In genomic region chr1:12143631-12144155, GRCh38 we compare ENCODE assay signal across 10 cellular contexts. TPM values are rescaled to one million over a fixed set of nuclear protein-coding genes. Genes with fewer than 3 reads are reported as not detected.
DNase-seq lines count a peak whose midpoint lies in the region; ATAC-seq, FAIRE-seq and TF ChIP-seq lines count a peak whose summit lies in the region.
"Had no signal": no experiment of that assay in that cellular context is flagged by ENCODE, and none has a peak within 500 bp of the region (broad histone marks: within the 10 kb centered on the region; RNA-seq: fewer than 3 reads in every experiment).

No MANE protein-coding gene starts in this region.

- peak in 1 of 7 experiments; percentile 32 for DNase-seq in CD8-positive, alpha-beta T cell
- DNase-seq in HPDE6-E6E7 (ENCODE audit: extremely low spot score) (peak; percentile 97), fibroblast of villous mesenchyme (ENCODE audit: low read depth) (peak; percentile 100), pancreas (peak in 3 of 6 donors; percentile 15 to 72 (median 26)), D721Med (ENCODE audit: insufficient read length, low spot score) (no peak)
- DNase-seq in activated CD8-positive, alpha-beta T cell treated with anti-CD3 and anti-CD28 coated beads, Interleukin-2, amount 10 ng/mL, durations not matched to agents 7 days and 5 days = no peak

- WGBS in pancreas, 2 donors = 52 to 56% methylated on average over 17 of the region's 17 CpGs

- H3K4me1 ChIP-seq in CD8-positive, alpha-beta T cell (ENCODE audit: insufficient read depth, low read length) = peaks cover 33% of the 10 kb centered on the region
- no peaks in the 10 kb centered on the region for H3K4me1 ChIP-seq in pancreas

- intact Hi-C loops in CD8-positive, alpha-beta T cell (cut with DNase I, micrococcal nuclease) = no loop called here
- intact Hi-C loops in pancreas (cut with DNase I) = no loop called here

- no peak overlapping the region for H3K27ac ChIP-seq in CD8-positive, alpha-beta T cell (ENCODE audit: low read depth, low read length)
- H3K27ac ChIP-seq in pancreas = peak overlapping the region in 2 of 4 donors; percentile 44 to 52
- H3K27ac ChIP-seq: KMS-11 had no signal

- no peaks in the 10 kb centered on the region for H3K36me3 ChIP-seq in CD8-positive, alpha-beta T cell (ENCODE audit: insufficient read depth, low read length)
- H3K36me3 ChIP-seq in pancreas = no peaks in the 10 kb centered on the region

- ATAC-seq in CD8-positive, alpha-beta T cell = peak; percentile 34
- no peak for ATAC-seq in activated CD8-positive, alpha-beta T cell treated with anti-CD3 and anti-CD28 coated beads, Interleukin-2, amount 10 ng/mL, durations not matched to agents 7 days and 5 days
- ATAC-seq in pancreas (peak in 3 of 4 donors; percentile 65 to 81 (median 73)), GM21723 (IDR thresholded peaks at IDR 0.05; ENCODE audit: unreplicated experiment) (no peak), GM18861 (IDR thresholded peaks at IDR 0.05; ENCODE audit: unreplicated experiment) (no peak)

- no peaks in the 10 kb centered on the region for H3K27me3 ChIP-seq in CD8-positive, alpha-beta T cell (ENCODE audit: insufficient read depth, low read length)
- no peaks in the 10 kb centered on the region for H3K27me3 ChIP-seq in pancreas

- POLR2A ChIA-PET in CD8-positive, alpha-beta T cell (lab: Charles Lee) = interaction anchor here (0.6 kb wide), 1 partner anchor 11 kb away, joined by 4 read pairs; no protein-coding TSS in a partner anchor
- POLR2A ChIA-PET in activated CD8-positive, alpha-beta T cell treated with anti-CD3 and anti-CD28 coated beads, Interleukin-2, amount 10 ng/mL, durations not matched to agents 7 days and 5 days (lab: Charles Lee) = interaction anchor here (1.0 kb wide), 1 partner anchor 234 kb away, joined by 3 read pairs; no protein-coding TSS in a partner anchor

- CTCF ChIA-PET in CD8-positive, alpha-beta T cell (lab: Charles Lee) = interaction anchor here (1.1 to 9.9 kb wide), 2 partner anchors 19 to 65 kb away, joined by 3 to 97 read pairs; no protein-coding TSS in a partner anchor
- CTCF ChIA-PET in activated CD8-positive, alpha-beta T cell treated with anti-CD3 and anti-CD28 coated beads, Interleukin-2, amount 10 ng/mL, durations not matched to agents 7 days and 5 days (lab: Charles Lee) = interaction anchor here (11.1 kb wide), 1 partner anchor 18 kb away, joined by 94 read pairs; no protein-coding TSS in a partner anchor

- peak overlapping the region; percentile 23 for H3K4me3 Mint-ChIP-seq in CD8-positive, alpha-beta T cell
- no peak overlapping the region for H3K4me3 Mint-ChIP-seq in activated CD8-positive, alpha-beta T cell treated with anti-CD3 and anti-CD28 coated beads, Interleukin-2, amount 10 ng/mL, durations not matched to agents 7 days and 5 days

- no peak for FAIRE-seq in pancreas (lab: Jason Lieb, UNC)
- no peak for FAIRE-seq in D721Med (lab: Jason Lieb, UNC)

- H3K9me3 Mint-ChIP-seq in CD8-positive, alpha-beta T cell = no peaks in the 10 kb centered on the region
- no peaks in the 10 kb centered on the region for H3K9me3 Mint-ChIP-seq in activated CD8-positive, alpha-beta T cell treated with anti-CD3 and anti-CD28 coated beads, Interleukin-2, amount 10 ng/mL, durations not matched to agents 7 days and 5 days (ENCODE audit: insufficient read depth)

- H3K27ac Mint-ChIP-seq in CD8-positive, alpha-beta T cell = peak overlapping the region; percentile 60
- H3K27ac Mint-ChIP-seq in activated CD8-positive, alpha-beta T cell treated with anti-CD3 and anti-CD28 coated beads, Interleukin-2, amount 10 ng/mL, durations not matched to agents 7 days and 5 days = peak overlapping the region; percentile 76

- no peaks in the 10 kb centered on the region for H3K9me3 ChIP-seq in CD8-positive, alpha-beta T cell (ENCODE audit: low read length)
- no peaks in the 10 kb centered on the region for H3K9me3 ChIP-seq in pancreas

- H3K36me3 Mint-ChIP-seq in CD8-positive, alpha-beta T cell = no peaks in the 10 kb centered on the region
- H3K36me3 Mint-ChIP-seq in activated CD8-positive, alpha-beta T cell treated with anti-CD3 and anti-CD28 coated beads, Interleukin-2, amount 10 ng/mL, durations not matched to agents 7 days and 5 days (ENCODE audit: low read depth) = no peaks in the 10 kb centered on the region

- no peaks in the 10 kb centered on the region for H3K27me3 Mint-ChIP-seq in CD8-positive, alpha-beta T cell (ENCODE audit: low read depth)
- no peaks in the 10 kb centered on the region for H3K27me3 Mint-ChIP-seq in activated CD8-positive, alpha-beta T cell treated with anti-CD3 and anti-CD28 coated beads, Interleukin-2, amount 10 ng/mL, durations not matched to agents 7 days and 5 days (ENCODE audit: low read depth)

- no peak overlapping the region for H3K4me3 ChIP-seq in CD8-positive, alpha-beta T cell (ENCODE audit: low read depth, low read length)
- H3K4me3 ChIP-seq in fibroblast of villous mesenchyme (ENCODE audit: low read depth, low read length) (no peak overlapping the region), pancreas (no peak overlapping the region)

- TF ChIP-seq CTCF in CD8-positive, alpha-beta T cell (IDR thresholded peaks at IDR 0.05) = no peak
- TF ChIP-seq CTCF in fibroblast of villous mesenchyme (IDR thresholded peaks at IDR 0.05; ENCODE audit: insufficient read depth, low read depth, low read length) (no peak), pancreas (IDR thresholded peaks at IDR 0.05) (no peak), D721Med (IDR thresholded peaks at IDR 0.05; ENCODE audit: insufficient read depth, missing control alignments) (no peak)

- peaks cover 40% of the 10 kb centered on the region for H3K4me1 Mint-ChIP-seq in CD8-positive, alpha-beta T cell (ENCODE audit: low read depth)
- peaks cover 64% of the 10 kb centered on the region for H3K4me1 Mint-ChIP-seq in activated CD8-positive, alpha-beta T cell treated with anti-CD3 and anti-CD28 coated beads, Interleukin-2, amount 10 ng/mL, durations not matched to agents 7 days and 5 days (ENCODE audit: low read depth)

RNA-seq across cellular contexts. Expression of gene TNFRSF1B, which starts 23.1 kb away (rescaled TPM):
- 100 to 1,000 TPM in 1 of 2 experiments, 10 to 100 TPM in 1; 82.6 to 100 TPM for total RNA-seq in CD8-positive, alpha-beta T cell
- total RNA-seq in activated CD8-positive, alpha-beta T cell treated with anti-CD3 and anti-CD28 coated beads, Interleukin-2, amount 10 ng/mL, durations not matched to agents 7 days and 5 days = 100 to 1,000 TPM; 274 to 284 TPM
- total RNA-seq in fibroblast of villous mesenchyme (8.7 and 25.9 TPM in 2 replicates), pancreas (10 to 100 TPM in 2 of 6 donors, 1 to 10 TPM in 4; 2.1 to 20.2 (median 5.9) TPM)
- polyA plus RNA-seq in pancreas = 1 to 10 TPM; 3.5 to 4.0 TPM
- polyA plus RNA-seq: neural cell had no signal

Comparison
In these comparisons a context has a peak if more than half of its experiments do, and no peak if none do; other contexts are left out.
1. ATAC-seq: peak in CD8-positive, alpha-beta T cell (single experiment) and pancreas (3 of 4); none in activated CD8-positive, alpha-beta T cell treated with anti-CD3 and anti-CD28 coated beads, Interleukin-2, amount 10 ng/mL, durations not matched to agents 7 days and 5 days (single experiment), GM21723 (single experiment) and GM18861 (single experiment).
2. DNase-seq: peak in HPDE6-E6E7 (single experiment) and fibroblast of villous mesenchyme (single experiment); none in activated CD8-positive, alpha-beta T cell treated with anti-CD3 and anti-CD28 coated beads, Interleukin-2, amount 10 ng/mL, durations not matched to agents 7 days and 5 days (single experiment) and D721Med (single experiment).